In the genomic region with DNA sequence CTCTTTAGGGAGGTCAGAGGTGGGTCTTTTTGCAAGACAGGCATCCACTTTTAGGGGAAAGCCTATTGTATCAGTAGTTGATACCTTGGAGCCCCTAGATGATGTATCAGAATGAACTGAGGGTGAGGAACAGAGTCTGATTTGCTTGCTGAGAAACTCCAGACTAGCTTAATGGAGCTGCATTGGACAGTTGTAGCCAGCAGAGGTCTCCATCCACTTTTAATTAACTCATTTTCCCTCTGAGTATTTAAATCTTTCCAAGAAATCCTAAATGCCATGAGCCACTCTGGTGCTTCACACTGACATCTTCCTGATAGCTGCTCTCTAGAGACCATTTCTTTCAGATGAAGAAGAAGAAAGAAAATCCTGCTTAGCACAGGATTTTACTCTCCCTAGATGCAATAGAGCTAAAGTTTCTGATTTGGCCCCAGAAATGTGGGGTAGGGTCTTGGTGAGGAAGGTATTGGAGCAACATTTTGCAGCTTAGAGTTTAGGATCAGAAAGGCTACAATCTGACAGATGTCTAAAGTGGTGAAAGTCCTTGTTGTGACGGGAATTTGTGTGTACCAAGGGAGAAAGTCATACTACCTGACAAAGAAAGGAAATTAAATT, we compare ENCODE assay signal across 9 cellular contexts. TPM values are rescaled to one million over a fixed set of nuclear protein-coding genes. Genes with fewer than 3 reads are reported as not detected.
DNase-seq lines count a peak whose midpoint lies in the region; ATAC-seq and TF ChIP-seq lines count a peak whose summit lies in the region.
"Had no signal": no experiment of that assay in that cellular context is flagged by ENCODE, and none has a peak within 500 bp of the region (broad histone marks: within the 10 kb centered on the region; RNA-seq: fewer than 3 reads in every experiment).

No MANE protein-coding gene starts in this region.

- H4K20me1 ChIP-seq in neural cell (ENCODE audit: insufficient read depth) = no peaks in the 10 kb centered on the region

- DNase-seq in NCI-H2196 (lab: John Stamatoyannopoulos, UW; ENCODE audit: unreplicated experiment) = peak; percentile 33
- no peak for DNase-seq in NCI-H2196 treated with DMSO at 0.1 percent for 48 hours (lab: John Stamatoyannopoulos, UW; ENCODE audit: unreplicated experiment)
- DNase-seq in NCI-H526 (lab: John Stamatoyannopoulos, UW) = peak; percentile 9 to 65
- DNase-seq in dermis microvascular lymphatic vessel endothelial cell (ENCODE audit: low read depth in 2 of 2) = peak; percentile 25 to 60
- no peak for DNase-seq in activated T-cell treated with anti-CD3 and anti-CD28 coated beads, Interleukin-2, amount 50 U/mL, for 4 hours

- peaks cover 54% of the 10 kb centered on the region for H3K36me3 Mint-ChIP-seq in activated T-cell treated with anti-CD3 and anti-CD28 coated beads, Interleukin-2, amount 50 U/mL, for 4 hours (ENCODE audit: insufficient read depth)

- H2AFZ ChIP-seq in neural cell (ENCODE audit: low read depth, low read length) = no peak overlapping the region

- H3K36me3 ChIP-seq in neural cell (ENCODE audit: insufficient read depth, low read length) = peaks cover 6% of the 10 kb centered on the region

- H3K4me3 ChIP-seq in neural cell (ENCODE audit: low read length) = no peak overlapping the region

- no peak overlapping the region for H3K4me3 Mint-ChIP-seq in activated T-cell treated with anti-CD3 and anti-CD28 coated beads, Interleukin-2, amount 50 U/mL, for 4 hours
- H3K4me3 Mint-ChIP-seq: activated naive CD8-positive, alpha-beta T cell had no signal

- no peaks in the 10 kb centered on the region for H3K79me2 ChIP-seq in neural cell (replicated peaks; ENCODE audit: insufficient read depth, low read length)

- peak; percentile 70 for TF ChIP-seq RAD21 in neural cell (conservative IDR thresholded peaks at IDR 0.05)

- no peak overlapping the region for H3K9ac ChIP-seq in neural cell (ENCODE audit: low read length)

- ATAC-seq in HG02938 (IDR thresholded peaks at IDR 0.05; ENCODE audit: unreplicated experiment) (no peak), HG03439 (IDR thresholded peaks at IDR 0.05; ENCODE audit: unreplicated experiment) (no peak)
- no peak for ATAC-seq in activated T-cell treated with anti-CD3 and anti-CD28 coated beads, Interleukin-2, amount 50 U/mL, for 4 hours

- no peaks in the 10 kb centered on the region for H3K9me3 Mint-ChIP-seq in activated T-cell treated with anti-CD3 and anti-CD28 coated beads, Interleukin-2, amount 50 U/mL, for 4 hours

- no peak overlapping the region for H3K4me2 ChIP-seq in neural cell (ENCODE audit: low read length)

- H3K27me3 Mint-ChIP-seq in activated T-cell treated with anti-CD3 and anti-CD28 coated beads, Interleukin-2, amount 50 U/mL, for 4 hours (ENCODE audit: low read depth) = no peaks in the 10 kb centered on the region
- H3K27me3 Mint-ChIP-seq: activated naive CD8-positive, alpha-beta T cell had no signal

- H3K27ac ChIP-seq in neural cell (ENCODE audit: low read length) = no peak overlapping the region

- no peaks in the 10 kb centered on the region for H3K27me3 ChIP-seq in neural cell (ENCODE audit: insufficient read depth, low read depth, low read length)

- no peaks in the 10 kb centered on the region for H3K9me2 ChIP-seq in neural cell (ENCODE audit: insufficient read depth, low read length)

- H3F3A ChIP-seq in neural cell (ENCODE audit: insufficient read depth, low read length, poor library complexity, severe bottlenecking) = no peaks in the 10 kb centered on the region

- peak; percentile 72 for TF ChIP-seq CTCF in neural cell (IDR thresholded peaks at IDR 0.05; ENCODE audit: poor library complexity, severe bottlenecking)

- H3K9me3 ChIP-seq in neural cell (ENCODE audit: low read length) = no peaks in the 10 kb centered on the region

- TF ChIP-seq EP300 in neural cell (conservative IDR thresholded peaks at IDR 0.05; ENCODE audit: poor library complexity, severe bottlenecking) = no peak

- H3K4me1 Mint-ChIP-seq in activated T-cell treated with anti-CD3 and anti-CD28 coated beads, Interleukin-2, amount 50 U/mL, for 4 hours (ENCODE audit: low read depth) = no peaks in the 10 kb centered on the region

TF ChIP-seq in neural cell, 6 proteins besides CTCF, POLR2A, EP300 and RAD21:
- TF ChIP-seq MXI1 (conservative IDR thresholded peaks at IDR 0.05; ENCODE audit: poor library complexity, severe bottlenecking) (no peak), SMC3 (conservative IDR thresholded peaks at IDR 0.05; ENCODE audit: poor library complexity) (peak; percentile 79), EZH2 (IDR thresholded peaks at IDR 0.05; ENCODE audit: borderline replicate concordance, insufficient read depth, low read length, poor library complexity, severe bottlenecking) (no peak), POLR2AphosphoS5 (IDR thresholded peaks at IDR 0.05) (no peak)
- TF ChIP-seq, protein P1, sequence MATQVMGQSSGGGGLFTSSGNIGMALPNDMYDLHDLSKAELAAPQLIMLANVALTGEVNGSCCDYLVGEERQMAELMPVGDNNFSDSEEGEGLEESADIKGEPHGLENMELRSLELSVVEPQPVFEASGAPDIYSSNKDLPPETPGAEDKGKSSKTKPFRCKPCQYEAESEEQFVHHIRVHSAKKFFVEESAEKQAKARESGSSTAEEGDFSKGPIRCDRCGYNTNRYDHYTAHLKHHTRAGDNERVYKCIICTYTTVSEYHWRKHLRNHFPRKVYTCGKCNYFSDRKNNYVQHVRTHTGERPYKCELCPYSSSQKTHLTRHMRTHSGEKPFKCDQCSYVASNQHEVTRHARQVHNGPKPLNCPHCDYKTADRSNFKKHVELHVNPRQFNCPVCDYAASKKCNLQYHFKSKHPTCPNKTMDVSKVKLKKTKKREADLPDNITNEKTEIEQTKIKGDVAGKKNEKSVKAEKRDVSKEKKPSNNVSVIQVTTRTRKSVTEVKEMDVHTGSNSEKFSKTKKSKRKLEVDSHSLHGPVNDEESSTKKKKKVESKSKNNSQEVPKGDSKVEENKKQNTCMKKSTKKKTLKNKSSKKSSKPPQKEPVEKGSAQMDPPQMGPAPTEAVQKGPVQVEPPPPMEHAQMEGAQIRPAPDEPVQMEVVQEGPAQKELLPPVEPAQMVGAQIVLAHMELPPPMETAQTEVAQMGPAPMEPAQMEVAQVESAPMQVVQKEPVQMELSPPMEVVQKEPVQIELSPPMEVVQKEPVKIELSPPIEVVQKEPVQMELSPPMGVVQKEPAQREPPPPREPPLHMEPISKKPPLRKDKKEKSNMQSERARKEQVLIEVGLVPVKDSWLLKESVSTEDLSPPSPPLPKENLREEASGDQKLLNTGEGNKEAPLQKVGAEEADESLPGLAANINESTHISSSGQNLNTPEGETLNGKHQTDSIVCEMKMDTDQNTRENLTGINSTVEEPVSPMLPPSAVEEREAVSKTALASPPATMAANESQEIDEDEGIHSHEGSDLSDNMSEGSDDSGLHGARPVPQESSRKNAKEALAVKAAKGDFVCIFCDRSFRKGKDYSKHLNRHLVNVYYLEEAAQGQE (IDR thresholded peaks at IDR 0.05; ENCODE audit: borderline replicate concordance) = peak; percentile 47
TF ChIP-seq in neural cell: peak in this region for 2.

RNA-seq across cellular contexts. Expression of a gene that starts 38.0 kb away (rescaled TPM):
- 119 and 128 TPM in 2 replicates for total RNA-seq in dermis microvascular lymphatic vessel endothelial cell
- polyA plus RNA-seq in neural cell = 77.5 and 82.6 TPM in 2 replicates
- 125 and 132 TPM in 2 replicates for polyA minus RNA-seq in neural cell
- 10 to 100 TPM; 30.4 to 37.8 (median 35.3) TPM for total RNA-seq in activated T-cell treated with anti-CD3 and anti-CD28 coated beads, Interleukin-2, amount 50 U/mL, for 4 hours

Comparison
In these comparisons a context has a peak if more than half of its experiments do, and no peak if none do; other contexts are left out.
1. DNase-seq: peak in NCI-H2196 (single experiment), NCI-H526 (2 of 2) and dermis microvascular lymphatic vessel endothelial cell (2 of 2); none in NCI-H2196 treated with DMSO at 0.1 percent for 48 hours (single experiment) and activated T-cell treated with anti-CD3 and anti-CD28 coated beads, Interleukin-2, amount 50 U/mL, for 4 hours (single experiment).